In the genomic region with DNA sequence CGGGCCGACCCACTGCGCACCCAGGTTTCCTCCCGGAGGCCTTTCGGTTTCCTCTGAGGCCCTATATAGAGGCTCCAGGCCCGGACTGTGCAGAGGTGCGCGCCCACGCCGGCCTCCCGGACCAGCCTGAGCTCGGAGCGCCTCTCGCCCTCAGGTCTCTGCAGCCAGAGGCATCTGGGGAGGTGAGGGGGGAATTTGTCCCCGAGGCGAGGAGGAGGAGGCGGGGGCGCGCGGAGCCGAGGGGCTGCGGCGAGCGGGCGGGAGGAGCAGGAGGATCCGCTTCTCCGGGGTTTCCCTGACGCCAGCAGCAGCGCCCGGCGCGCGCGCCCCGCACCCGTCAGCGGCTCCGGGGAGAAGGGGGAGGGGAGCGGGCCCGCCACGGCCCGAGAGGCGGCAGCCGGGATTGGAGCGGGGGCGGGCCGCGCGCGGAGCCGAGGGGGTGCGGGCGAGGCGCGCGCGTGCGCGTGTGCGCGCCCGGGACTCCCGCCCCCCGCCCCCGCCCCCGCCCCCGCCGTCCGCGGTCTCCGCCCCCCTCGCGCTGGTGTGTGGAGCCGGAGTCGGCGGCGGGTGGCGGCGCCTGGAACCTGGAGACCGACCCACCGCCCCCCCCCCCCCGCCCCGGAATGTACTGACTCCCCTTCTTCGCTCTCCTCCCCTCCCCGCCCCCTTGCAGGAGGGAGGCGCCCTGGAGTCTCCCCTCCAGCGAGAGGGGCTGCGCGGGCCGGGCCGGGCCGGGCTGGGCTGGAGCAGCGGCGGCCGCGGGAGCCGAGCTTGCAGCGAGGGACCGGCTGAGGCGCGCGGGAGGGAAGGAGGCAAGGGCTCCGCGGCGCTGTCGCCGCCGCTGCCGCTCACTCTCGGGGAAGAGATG, we compare ENCODE assay signal across 8 cellular contexts. TPM values are rescaled to one million over a fixed set of nuclear protein-coding genes. Genes with fewer than 3 reads are reported as not detected.
DNase-seq lines count a peak whose midpoint lies in the region; ATAC-seq and TF ChIP-seq lines count a peak whose summit lies in the region.

A gene with protein sequence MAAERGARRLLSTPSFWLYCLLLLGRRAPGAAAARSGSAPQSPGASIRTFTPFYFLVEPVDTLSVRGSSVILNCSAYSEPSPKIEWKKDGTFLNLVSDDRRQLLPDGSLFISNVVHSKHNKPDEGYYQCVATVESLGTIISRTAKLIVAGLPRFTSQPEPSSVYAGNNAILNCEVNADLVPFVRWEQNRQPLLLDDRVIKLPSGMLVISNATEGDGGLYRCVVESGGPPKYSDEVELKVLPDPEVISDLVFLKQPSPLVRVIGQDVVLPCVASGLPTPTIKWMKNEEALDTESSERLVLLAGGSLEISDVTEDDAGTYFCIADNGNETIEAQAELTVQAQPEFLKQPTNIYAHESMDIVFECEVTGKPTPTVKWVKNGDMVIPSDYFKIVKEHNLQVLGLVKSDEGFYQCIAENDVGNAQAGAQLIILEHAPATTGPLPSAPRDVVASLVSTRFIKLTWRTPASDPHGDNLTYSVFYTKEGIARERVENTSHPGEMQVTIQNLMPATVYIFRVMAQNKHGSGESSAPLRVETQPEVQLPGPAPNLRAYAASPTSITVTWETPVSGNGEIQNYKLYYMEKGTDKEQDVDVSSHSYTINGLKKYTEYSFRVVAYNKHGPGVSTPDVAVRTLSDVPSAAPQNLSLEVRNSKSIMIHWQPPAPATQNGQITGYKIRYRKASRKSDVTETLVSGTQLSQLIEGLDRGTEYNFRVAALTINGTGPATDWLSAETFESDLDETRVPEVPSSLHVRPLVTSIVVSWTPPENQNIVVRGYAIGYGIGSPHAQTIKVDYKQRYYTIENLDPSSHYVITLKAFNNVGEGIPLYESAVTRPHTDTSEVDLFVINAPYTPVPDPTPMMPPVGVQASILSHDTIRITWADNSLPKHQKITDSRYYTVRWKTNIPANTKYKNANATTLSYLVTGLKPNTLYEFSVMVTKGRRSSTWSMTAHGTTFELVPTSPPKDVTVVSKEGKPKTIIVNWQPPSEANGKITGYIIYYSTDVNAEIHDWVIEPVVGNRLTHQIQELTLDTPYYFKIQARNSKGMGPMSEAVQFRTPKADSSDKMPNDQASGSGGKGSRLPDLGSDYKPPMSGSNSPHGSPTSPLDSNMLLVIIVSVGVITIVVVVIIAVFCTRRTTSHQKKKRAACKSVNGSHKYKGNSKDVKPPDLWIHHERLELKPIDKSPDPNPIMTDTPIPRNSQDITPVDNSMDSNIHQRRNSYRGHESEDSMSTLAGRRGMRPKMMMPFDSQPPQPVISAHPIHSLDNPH (N-terminal part only) (plus strand): TSS at position 653 of the 868 bp plus-strand sequence. CDS start 213 bp downstream, at position 866.

- TF ChIP-seq CTCF in DND-41 (IDR thresholded peaks at IDR 0.05; ENCODE audit: borderline replicate concordance, extremely low read depth, low read length, poor library complexity, severe bottlenecking) (no peak), HCT116 (IDR thresholded peaks at IDR 0.05 in 2 of 3, conservative IDR thresholded peaks at IDR 0.05 in 1 of 3; ENCODE audit: borderline replicate concordance in 1 of 3, insufficient read depth in 1 of 3, low read depth in 2 of 3, low read length in 2 of 3) (no peak), tibial artery (IDR thresholded peaks at IDR 0.05) (no peak)

- RAD21 ChIA-PET in HCT116 (lab: Charles Lee; ENCODE audit: low non-redundant PET in 1 of 2, low total read pairs in 2 of 2, uncharacterized antibody in 2 of 2, unreplicated experiment in 2 of 2) = interaction anchor here in 1 of 2 experiments (0.6 kb wide), 1 partner anchor 700 kb away, joined by 3 read pairs; no protein-coding TSS in a partner anchor

- DNase-seq in DND-41 (peak; percentile 77), HCT116 (ENCODE audit: low read depth, low spot score) (peak; percentile 29), NCI-H1105 treated with DMSO at 0.1 percent for 48 hours (lab: John Stamatoyannopoulos, UW) (peak; percentile 82), T-helper 17 cell (peak; percentile 85 to 89 (median 88)), amygdala (lab: John Stamatoyannopoulos, UW) (peak; percentile 58 to 99 (median 88)), left cardiac atrium (peak; percentile 83), pons (ENCODE audit: low spot score) (peak; percentile 90), tibial artery (peak; percentile 80 to 93)

- peak within 1 kb of the TSS; percentile 84 for H2AFZ ChIP-seq in DND-41 (ENCODE audit: low read depth, low read length)
- H2AFZ ChIP-seq in HCT116 (ENCODE audit: low read depth, low read length, poor library complexity, severe bottlenecking) = peak within 1 kb of the TSS; percentile 52

- H3K27ac ChIP-seq in DND-41 (ENCODE audit: low read length) (peak within 1 kb of the TSS; percentile 60; the same call in 1 of the 2 replicates), HCT116 (ENCODE audit: low read depth, low read length) (peak within 1 kb of the TSS; percentile 73), tibial artery (peak within 1 kb of the TSS; percentile 90 to 96)

- H3K4me3 Mint-ChIP-seq in T-helper 17 cell = peak within 1 kb of the TSS; percentile 93

- H3K36me3 Mint-ChIP-seq in T-helper 17 cell (ENCODE audit: low read depth) = peaks cover 2% of the 10 kb centered on the region

- peak; percentile 17 for TF ChIP-seq POLR2A in HCT116 (IDR thresholded peaks at IDR 0.05; ENCODE audit: borderline replicate concordance, extremely low read depth, insufficient read depth, insufficient read length)

- no peak for TF ChIP-seq RAD21 in HCT116 (IDR thresholded peaks at IDR 0.05; ENCODE audit: low read depth)

- H3K9me3 ChIP-seq in DND-41 (ENCODE audit: insufficient read depth, low read length, severe bottlenecking) (no peaks in the 10 kb centered on the region), HCT116 (ENCODE audit: control insufficient read depth in 1 of 2, insufficient read depth in 1 of 2, low read depth in 1 of 2, low read length in 2 of 2) (no peaks in the 10 kb centered on the region), T-helper 17 cell (ENCODE audit: control insufficient read depth, low read length, poor library complexity, severe bottlenecking) (no peaks in the 10 kb centered on the region), tibial artery (no peaks in the 10 kb centered on the region)

- 0 out of 2 replicates have a peak, but pooled peaks cover 5% of the 10 kb centered on the region for H4K20me1 ChIP-seq in DND-41 (ENCODE audit: insufficient read depth, low read length)
- no peaks in the 10 kb centered on the region for H4K20me1 ChIP-seq in HCT116 (ENCODE audit: insufficient read depth)

- BruUV-seq in HCT116 (replicated peaks; lab: Mats Ljungman, UMichigan) = no TSS peak

- H3K4me3 ChIP-seq in DND-41 (ENCODE audit: low read depth in 1 of 2, low read length in 2 of 2) = peak within 1 kb of the TSS; percentile 59 to 73; a peak in 3 of 4 replicates
- H3K4me3 ChIP-seq in HCT116 (replicated peaks in 1 of 2; ENCODE audit: low read depth in 1 of 2, low read length in 2 of 2) = peak within 1 kb of the TSS; percentile 65 to 71
- peak within 1 kb of the TSS; percentile 76 to 96 for H3K4me3 ChIP-seq in tibial artery

- ATAC-seq in DND-41 (ENCODE audit: insufficient read depth, low read depth) (peak; percentile 74), HCT116 (peak; percentile 83), T-helper 17 cell (peak; percentile 86), left cardiac atrium (peak; percentile 95 to 96)

- CTCF ChIA-PET in HCT116 (lab: Charles Lee) = no interaction called here

- no peaks in the 10 kb centered on the region for H3K9me2 ChIP-seq in HCT116 (ENCODE audit: insufficient read depth)

- intact Hi-C loops in HCT116 (cut with micrococcal nuclease) (no loop called here), left cardiac atrium (cut with DNase I) (no loop called here), tibial artery (cut with DNase I; ENCODE audit: low total_unique reads) (no loop called here)

- H3K27me3 ChIP-seq in DND-41 (ENCODE audit: insufficient read depth, low read length, poor library complexity) (peaks cover 25% of the 10 kb centered on the region), HCT116 (ENCODE audit: insufficient read depth, low read length) (no peaks in the 10 kb centered on the region), tibial artery (no peaks in the 10 kb centered on the region)

- H3K27me3 Mint-ChIP-seq in T-helper 17 cell = peaks cover 8% of the 10 kb centered on the region

- H3K27ac Mint-ChIP-seq in T-helper 17 cell = peak within 1 kb of the TSS; percentile 83

- H3K79me2 ChIP-seq in DND-41 (ENCODE audit: insufficient read depth, low read length) (no peaks in the 10 kb centered on the region), HCT116 (ENCODE audit: insufficient read depth, low read length) (no peaks in the 10 kb centered on the region)

- peaks cover 17% of the 10 kb centered on the region for H3K4me1 ChIP-seq in DND-41 (ENCODE audit: insufficient read depth, low read length)
- peaks cover 5 to 13% of the 10 kb centered on the region in 2 experiments; a peak in 2 of 4 replicates for H3K4me1 ChIP-seq in HCT116 (ENCODE audit: control insufficient read depth in 1 of 2, insufficient read depth in 2 of 2, low read length in 2 of 2)
- H3K4me1 ChIP-seq in tibial artery = peaks cover 0 to 12% (median 0%) of the 10 kb centered on the region in 4 donors

- H3K4me1 Mint-ChIP-seq in T-helper 17 cell = peaks cover 14% of the 10 kb centered on the region

- H3K36me3 ChIP-seq in DND-41 (ENCODE audit: insufficient read depth, low read length) (no peaks in the 10 kb centered on the region), HCT116 (ENCODE audit: control insufficient read depth in 1 of 2, insufficient read depth in 2 of 2, low read length in 2 of 2) (no peaks in the 10 kb centered on the region), tibial artery (no peaks in the 10 kb centered on the region)

- H3K4me2 ChIP-seq in DND-41 (ENCODE audit: insufficient read depth, low read length) (peak within 1 kb of the TSS; percentile 86), HCT116 (ENCODE audit: low read length) (peak within 1 kb of the TSS; percentile 90)

- POLR2A ChIA-PET in HCT116 (lab: Charles Lee) = interaction anchor here (1.0 kb wide), 1 partner anchor 15 kb away, joined by 3 read pairs; no protein-coding TSS in a partner anchor

- H3K9ac ChIP-seq in DND-41 (ENCODE audit: low read depth, low read length) (peak within 1 kb of the TSS; percentile 71), HCT116 (ENCODE audit: low read length) (peak within 1 kb of the TSS; percentile 64)

TF ChIP-seq in HCT116, 20 proteins besides CTCF, POLR2A, EP300 and RAD21:
- TF ChIP-seq, protein P1, sequence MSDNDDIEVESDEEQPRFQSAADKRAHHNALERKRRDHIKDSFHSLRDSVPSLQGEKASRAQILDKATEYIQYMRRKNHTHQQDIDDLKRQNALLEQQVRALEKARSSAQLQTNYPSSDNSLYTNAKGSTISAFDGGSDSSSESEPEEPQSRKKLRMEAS (IDR thresholded peaks at IDR 0.05) = no peak
- TF ChIP-seq ELF1 (IDR thresholded peaks at IDR 0.05; ENCODE audit: borderline replicate concordance, low read depth) (no peak), ZFX (IDR thresholded peaks at IDR 0.05) (peak; percentile 77), EGR1 (IDR thresholded peaks at IDR 0.05; ENCODE audit: low read depth) (peak; percentile 64), POLR2AphosphoS5 (IDR thresholded peaks at IDR 0.05; ENCODE audit: low read depth, low read length) (peak; percentile 40; the same call in 1 of the 2 replicates)

RNA-seq across cellular contexts. Expression of the gene that starts here (rescaled TPM):
- total RNA-seq in HCT116 (2021; ENCODE audit: unreplicated experiment) = 30.0 TPM
- polyA plus RNA-seq in HCT116 (2012) = 25.7 and 26.7 TPM in 2 replicates
- total RNA-seq in T-helper 17 cell = 10 to 100 TPM; 21.9 to 22.9 TPM
- 10 to 100 TPM; 10.6 to 16.3 TPM for total RNA-seq in left cardiac atrium

Comparison
In these comparisons a context has a peak if more than half of its experiments do, and no peak if none do; other contexts are left out.
1. Peak in every context shown above with its lines: DNase-seq, ATAC-seq, H3K4me3 ChIP-seq and H3K27ac ChIP-seq.
2. DNase-seq: peak in every context shown above with its lines; median percentile 90 in pons; 88 in T-helper 17 cell; 88 in amygdala; 86 in tibial artery; 83 in left cardiac atrium; 82 in NCI-H1105 treated with DMSO at 0.1 percent for 48 hours; 77 in DND-41; 29 in HCT116.